Comparison of ENCODE assay signal across 13 cellular contexts in genomic region chr5:5710471-5710870, GRCh38.
"Had no signal": no experiment of that assay in that cellular context is flagged by ENCODE, and none has a peak within 500 bp of the region (broad histone marks: within the 10 kb centered on the region; RNA-seq: fewer than 3 reads in every experiment).

No MANE protein-coding gene starts in this region.

- H3K27me3 ChIP-seq: hepatocyte, neutrophil, right atrium auricular region, stomach, tibial artery had no signal

- H3K9me3 ChIP-seq: neutrophil, right atrium auricular region, stomach, tibial artery had no signal

- H3K4me1 ChIP-seq: right atrium auricular region had no signal

- ATAC-seq: effector memory CD8-positive, alpha-beta T cell; naive thymus-derived CD4-positive, alpha-beta T cell had no signal

- H3K36me3 ChIP-seq: neutrophil, right atrium auricular region, stomach, tibial artery had no signal

- FAIRE-seq: kidney had no signal

- DNase-seq: activated CD4-positive, alpha-beta T cell treated with anti-CD3 and anti-CD28 coated beads, Interleukin-2, amount 50 U/mL, for 4 hours; activated naive CD4-positive, alpha-beta T cell treated with anti-CD3 and anti-CD28 coated beads, Interleukin-2, amount 50 U/mL, for 16 hours; activated T-cell treated with anti-CD3 and anti-CD28 coated beads, Interleukin-2, amount 50 U/mL, for 1 hour; effector memory CD8-positive, alpha-beta T cell; kidney; naive thymus-derived CD4-positive, alpha-beta T cell; stomach; tibial artery had no signal

- H3K27ac ChIP-seq: hepatocyte, neutrophil, right atrium auricular region, tibial artery had no signal

- H3K4me3 ChIP-seq: hepatocyte, lung, right atrium auricular region, skin epidermis, stomach had no signal
